ENCODE assay signal across 9 cellular contexts in genomic region chr1:28115267-28115666, GRCh38. TPM values are rescaled to one million over a fixed set of nuclear protein-coding genes. Genes with fewer than 3 reads are reported as not detected.
DNase-seq lines count a peak whose midpoint lies in the region; ATAC-seq and TF ChIP-seq lines count a peak whose summit lies in the region.
"Had no signal": no experiment of that assay in that cellular context is flagged by ENCODE, and none has a peak within 500 bp of the region (broad histone marks: within the 10 kb centered on the region; RNA-seq: fewer than 3 reads in every experiment).

No MANE protein-coding gene starts in this region.

- H2AFZ ChIP-seq in H9 (ENCODE audit: low read length) (peak overlapping the region; percentile 12), mammary epithelial cell (ENCODE audit: low read depth, low read length) (no peak overlapping the region)

- H3K9ac ChIP-seq in H9 (ENCODE audit: extremely low read depth, insufficient read length, low read length) (no peak overlapping the region), mammary epithelial cell (ENCODE audit: insufficient read depth, low read length) (no peak overlapping the region), colonic mucosa (ENCODE audit: low read depth in 2 of 2, low read length in 2 of 2) (no peak overlapping the region)

- no peak overlapping the region for H4K91ac ChIP-seq in H9 (ENCODE audit: insufficient read length, low read depth, low read length)

- no peak overlapping the region for H2BK12ac ChIP-seq in H9 (ENCODE audit: insufficient read length, low read depth, low read length)

- H2BK15ac ChIP-seq in H9 (ENCODE audit: low read depth, low read length), result no peak overlapping the region

- no peaks in the 10 kb centered on the region for H3K9me3 Mint-ChIP-seq in H9

- intact Hi-C loops in mammary epithelial cell (cut with micrococcal nuclease), result no loop called here
- intact Hi-C loops in colonic mucosa (cut with DNase I), result no loop called here

- in situ Hi-C loops in mammary epithelial cell (cut with MboI; ENCODE audit: low sequenced_read_pairs in 2 of 2), result no loop called here

- H3K9me3 ChIP-seq in H9 (ENCODE audit: control insufficient read depth, low read depth, low read length) (no peaks in the 10 kb centered on the region), mammary epithelial cell (replicated peaks; ENCODE audit: insufficient read depth, low read length) (no peaks in the 10 kb centered on the region), colonic mucosa (no peaks in the 10 kb centered on the region)
- H3K9me3 ChIP-seq: tibial artery had no signal

- H3K27me3 Mint-ChIP-seq in H9 (ENCODE audit: low read depth), result no peaks in the 10 kb centered on the region

- no TSS peak for BruUV-seq in mammary epithelial cell (replicated peaks; lab: Mats Ljungman, UMichigan)

- H2AK5ac ChIP-seq in H9 (ENCODE audit: insufficient read length, low read length), result no peak overlapping the region

- no peaks in the 10 kb centered on the region; a peak in 1 of 4 replicates for H3K4me1 Mint-ChIP-seq in H9

- no CpG with 5 or more reads among the region's 4 CpGs for WGBS in H9 (ENCODE audit: extremely low coverage, insufficient read length, low lambda C conversion rate)
- WGBS in mammary epithelial cell (ENCODE audit: low coverage, missing lambda C conversion rate), result 100% methylated on average over 4 of the region's 4 CpGs

- H3K4me3 Mint-ChIP-seq in H9, result no peak overlapping the region

- H3K4me1 ChIP-seq in H9 (ENCODE audit: insufficient read depth, low read length) (no peaks in the 10 kb centered on the region), mammary epithelial cell (ENCODE audit: insufficient read depth, low read length) (peaks cover 18% of the 10 kb centered on the region), colonic mucosa (no peaks in the 10 kb centered on the region)
- H3K4me1 ChIP-seq: tibial artery had no signal

- no peak overlapping the region for H3K23ac ChIP-seq in H9 (ENCODE audit: insufficient read length, low read depth, low read length)

- no peaks in the 10 kb centered on the region for H4K20me1 ChIP-seq in H9 (ENCODE audit: control insufficient read depth, insufficient read depth, insufficient read length)
- H4K20me1 ChIP-seq in mammary epithelial cell (ENCODE audit: insufficient read depth, low read length), result no peaks in the 10 kb centered on the region

- ATAC-seq in esophagus mucosa (no peak), HG02938 (IDR thresholded peaks at IDR 0.05; ENCODE audit: unreplicated experiment) (no peak)

- H3K14ac ChIP-seq in H9 (ENCODE audit: insufficient read depth, low read length), result no peak overlapping the region

- dilution Hi-C loops in mammary epithelial cell (cut with HindIII; ENCODE audit: low sequenced_read_pairs), result no loop called here

- H3K4me2 ChIP-seq in H9 (ENCODE audit: insufficient read depth, insufficient read length, low read length) (no peak overlapping the region), mammary epithelial cell (ENCODE audit: insufficient read depth, low read depth, low read length) (no peak overlapping the region)

- H3K79me1 ChIP-seq in H9 (ENCODE audit: insufficient read depth, low read depth, low read length, poor library complexity, severe bottlenecking), result no peaks in the 10 kb centered on the region

- no peak overlapping the region for H3T11ph ChIP-seq in H9 (ENCODE audit: low read length)

- DNase-seq in H9 (no peak), T-helper 2 cell (peak in 4 of 5 experiments; percentile 7 to 76 (median 36)), cardiac fibroblast (ENCODE audit: low read depth in 2 of 2) (peak; percentile 19 to 23), mammary epithelial cell (no peak), colonic mucosa (no peak)
- peak; percentile 28 to 38 for DNase-seq in stimulated activated CD4-positive, alpha-beta T cell treated with anti-CD3 and anti-CD28 coated beads, Interleukin-4, amount 100 ng/mL, for 48 hours (ENCODE audit: low read depth in 2 of 2)

- no peak overlapping the region for H2BK120ac ChIP-seq in H9 (ENCODE audit: low read depth, low read length, poor library complexity, severe bottlenecking)

- H3K18ac ChIP-seq in H9 (ENCODE audit: insufficient read length, low read depth, low read length), result no peak overlapping the region

- H3K27me3 ChIP-seq in H9 (ENCODE audit: insufficient read depth, low read length), result no peaks in the 10 kb centered on the region
- H3K27me3 ChIP-seq in mammary epithelial cell (ENCODE audit: insufficient read depth, low read length), result no peaks in the 10 kb centered on the region
- no peaks in the 10 kb centered on the region for H3K27me3 ChIP-seq in colonic mucosa
- H3K27me3 ChIP-seq: tibial artery had no signal

- peak overlapping the region in 1 of 3 experiments; percentile 92; a peak in 1 of 7 replicates for H3K27ac Mint-ChIP-seq in H9

- no peak overlapping the region for H2BK20ac ChIP-seq in H9 (ENCODE audit: low read depth, low read length, poor library complexity, severe bottlenecking)

- H3K23me2 ChIP-seq in H9 (ENCODE audit: insufficient read length, low read depth, low read length, poor library complexity, severe bottlenecking), result no peaks in the 10 kb centered on the region

- no peak overlapping the region for H3K4ac ChIP-seq in H9 (ENCODE audit: low read depth, low read length)

- CTCF ChIA-PET in mammary epithelial cell (lab: Charles Lee; ENCODE audit: low non-redundant PET), result no interaction called here

- no peak overlapping the region for H3K56ac ChIP-seq in H9 (ENCODE audit: insufficient read length, low read depth, low read length)

- H3K4me3 ChIP-seq in cardiac fibroblast (replicated peaks in 1 of 2; ENCODE audit: low read depth in 2 of 2, low read length in 2 of 2), result no peak overlapping the region
- H3K4me3 ChIP-seq in mammary epithelial cell (replicated peaks in 1 of 3; ENCODE audit: insufficient read depth in 1 of 3, low read depth in 2 of 3, low read length in 3 of 3), result no peak overlapping the region
- H3K4me3 ChIP-seq in colonic mucosa, result no peak overlapping the region
- H3K4me3 ChIP-seq: tibial artery had no signal

- no peak overlapping the region for H4K5ac ChIP-seq in H9 (ENCODE audit: insufficient read length, low read depth, low read length)

- H4K8ac ChIP-seq in H9 (replicated peaks; ENCODE audit: insufficient read length, low read depth, low read length), result no peak overlapping the region

- H3K27ac ChIP-seq in H9 (ENCODE audit: insufficient read length, low read depth, low read length) (no peak overlapping the region), mammary epithelial cell (ENCODE audit: insufficient read depth, low read depth, low read length) (no peak overlapping the region), colonic mucosa (no peak overlapping the region)
- H3K27ac ChIP-seq: tibial artery had no signal

- H2BK5ac ChIP-seq in H9 (ENCODE audit: insufficient read length, low read length), result no peak overlapping the region

- H3K79me2 ChIP-seq in H9 (ENCODE audit: insufficient read depth, low read length) (no peaks in the 10 kb centered on the region), mammary epithelial cell (ENCODE audit: insufficient read depth, low read length) (no peaks in the 10 kb centered on the region)

- no peaks in the 10 kb centered on the region for H3K36me3 Mint-ChIP-seq in H9 (ENCODE audit: insufficient read depth in 1 of 3, low read depth in 3 of 3)

- no peaks in the 10 kb centered on the region for H3K36me3 ChIP-seq in mammary epithelial cell (ENCODE audit: insufficient read depth, low read length)
- H3K36me3 ChIP-seq in colonic mucosa, result no peaks in the 10 kb centered on the region
- H3K36me3 ChIP-seq: tibial artery had no signal

- TF ChIP-seq CTCF in H9 (conservative IDR thresholded peaks at IDR 0.05) (no peak), cardiac fibroblast (IDR thresholded peaks at IDR 0.05; ENCODE audit: low read depth, low read length) (no peak), mammary epithelial cell (conservative IDR thresholded peaks at IDR 0.05 in 1 of 2, IDR thresholded peaks at IDR 0.05 in 1 of 2; ENCODE audit: extremely low read depth in 1 of 2, insufficient read depth in 1 of 2, low read depth in 1 of 2, low read length in 2 of 2) (no peak), colonic mucosa (IDR thresholded peaks at IDR 0.05) (no peak)

RNA-seq across cellular contexts. Expression of gene EYA3, which starts 26.9 kb away (rescaled TPM):
- total RNA-seq in H9 (2021) (30.0 and 32.7 TPM in 2 replicates), mammary epithelial cell (10 to 100 TPM; 12.3 to 21.9 TPM), colonic mucosa (10 to 100 TPM; 21.8 to 27.6 TPM), esophagus mucosa (18.9 TPM)
- polyA plus RNA-seq in mammary epithelial cell, result 13.5 TPM
- 28.6 TPM for polyA minus RNA-seq in mammary epithelial cell

Comparison
In these comparisons a context has a peak if more than half of its experiments do, and no peak if none do; other contexts are left out.
1. DNase-seq: peak in T-helper 2 cell (4 of 5), cardiac fibroblast (2 of 2) and stimulated activated CD4-positive, alpha-beta T cell treated with anti-CD3 and anti-CD28 coated beads, Interleukin-4, amount 100 ng/mL, for 48 hours (2 of 2); none in H9 (single experiment), mammary epithelial cell (single experiment) and colonic mucosa (single experiment).